ENCODE assay signal across 24 cellular contexts in the genomic region with DNA sequence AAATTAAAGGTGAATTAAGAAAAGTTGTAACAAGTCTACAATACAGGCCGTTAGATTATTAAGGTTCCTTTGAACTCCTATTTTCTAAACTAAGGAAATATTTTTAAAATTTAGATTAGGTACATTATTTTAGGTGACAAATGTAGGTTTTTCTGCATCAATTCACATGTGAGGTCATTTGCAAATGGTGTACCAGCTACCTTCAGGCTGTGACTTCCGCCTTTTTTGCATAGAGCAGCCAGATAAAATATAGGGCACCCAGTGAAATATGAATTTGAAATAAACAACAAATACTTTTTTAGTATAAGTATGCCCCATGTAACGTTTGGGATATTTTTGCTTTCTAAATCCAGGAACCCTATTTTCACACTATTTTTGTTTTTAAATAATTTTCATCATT.
DNase-seq lines count a peak whose midpoint lies in the region; ATAC-seq and TF ChIP-seq lines count a peak whose summit lies in the region.
"Had no signal": no experiment of that assay in that cellular context is flagged by ENCODE, and none has a peak within 500 bp of the region (broad histone marks: within the 10 kb centered on the region; RNA-seq: fewer than 3 reads in every experiment).

No MANE protein-coding gene starts in this region.

- ATAC-seq in GM19467 (IDR thresholded peaks at IDR 0.05; ENCODE audit: unreplicated experiment), result peak; percentile 37
- no peak for ATAC-seq in GM21825 (IDR thresholded peaks at IDR 0.05; ENCODE audit: unreplicated experiment)
- ATAC-seq: Panc1, SK-N-SH treated with all-trans-retinoic acid at 6 μM for 48 hours, T-cell had no signal

- DNase-seq in germinal center (ENCODE audit: low spot score) (peak; percentile 59), amygdala (lab: John Stamatoyannopoulos, UW) (no peak), GM19240 (ENCODE audit: insufficient read length, low spot score) (no peak), osteocyte (ENCODE audit: extremely low spot score, unreplicated experiment) (no peak)
- DNase-seq: Calu3; CD8-positive, alpha-beta memory T cell; EL; GF-D8; H7; KG1; NCI-H1048; NCI-H1417 treated with DMSO at 0.1 percent for 48 hours; NCI-H187 treated with DMSO at 0.1 percent for 48 hours; NCI-H2107; SIG-M5; T-cell had no signal

- peak overlapping the region; percentile 52 for H3K4me3 ChIP-seq in DOHH2 (ENCODE audit: low read length)
- H3K4me3 ChIP-seq in Loucy (ENCODE audit: low read length, poor library complexity, severe bottlenecking), result no peak overlapping the region

- H3K4me1 Mint-ChIP-seq in osteocyte (ENCODE audit: unreplicated experiment), result no peaks in the 10 kb centered on the region
- H3K4me1 Mint-ChIP-seq: CD8-positive, alpha-beta memory T cell had no signal

- H3K4me3 Mint-ChIP-seq in osteocyte (ENCODE audit: unreplicated experiment), result no peak overlapping the region
- H3K4me3 Mint-ChIP-seq: CD8-positive, alpha-beta memory T cell; T-cell; T-helper 2 cell treated with Interferon-gamma antibody and Interleukin-4, amounts not matched to agents 5 μg/mL and 100 μg/mL, for 36 hours had no signal

- no peak overlapping the region for H3K27ac Mint-ChIP-seq in osteocyte (ENCODE audit: unreplicated experiment)
- H3K27ac Mint-ChIP-seq: CD8-positive, alpha-beta memory T cell; T-cell; T-helper 2 cell treated with Interferon-gamma antibody and Interleukin-4, amounts not matched to agents 5 μg/mL and 100 μg/mL, for 36 hours had no signal

- peak overlapping the region; percentile 60 for H3K4me2 ChIP-seq in DOHH2 (ENCODE audit: low read length)
- peak overlapping the region; percentile 56 for H3K4me2 ChIP-seq in Loucy (ENCODE audit: low read depth, low read length, poor library complexity, severe bottlenecking)

- no peaks in the 10 kb centered on the region for H3K36me3 Mint-ChIP-seq in osteocyte (ENCODE audit: unreplicated experiment)
- H3K36me3 Mint-ChIP-seq: CD8-positive, alpha-beta memory T cell; T-cell had no signal

- no peaks in the 10 kb centered on the region for H3K27me3 Mint-ChIP-seq in osteocyte (ENCODE audit: unreplicated experiment)
- H3K27me3 Mint-ChIP-seq: T-cell had no signal

- H3K36me3 ChIP-seq in DOHH2 (ENCODE audit: control insufficient read depth, low read length) (peaks cover 19% of the 10 kb centered on the region; the same call in 1 of the 2 replicates), Loucy (ENCODE audit: insufficient read depth, low read length) (no peaks in the 10 kb centered on the region)

- H3K9me2 ChIP-seq in DOHH2 (replicated peaks; ENCODE audit: control insufficient read depth, low read length), result no peaks in the 10 kb centered on the region
- H3K9me2 ChIP-seq in Loucy (replicated peaks; ENCODE audit: low read depth, low read length), result no peaks in the 10 kb centered on the region

- H3K27me3 ChIP-seq in DOHH2 (ENCODE audit: control insufficient read depth, low read length) (no peaks in the 10 kb centered on the region), Loucy (ENCODE audit: insufficient read depth, low read length, poor library complexity, severe bottlenecking) (no peaks in the 10 kb centered on the region)

- H3K9me3 Mint-ChIP-seq in osteocyte (ENCODE audit: unreplicated experiment), result no peaks in the 10 kb centered on the region
- H3K9me3 Mint-ChIP-seq: T-cell; T-helper 2 cell treated with Interferon-gamma antibody and Interleukin-4, amounts not matched to agents 5 μg/mL and 100 μg/mL, for 36 hours had no signal

- H3K27ac ChIP-seq in DOHH2 (ENCODE audit: low read depth, low read length), result peak overlapping the region; percentile 96
- H3K27ac ChIP-seq: C4-2B had no signal

- H3K9ac ChIP-seq in Loucy (ENCODE audit: low read depth, low read length, poor library complexity, severe bottlenecking), result peak overlapping the region; percentile 35

- H3K4me1 ChIP-seq in DOHH2 (ENCODE audit: control insufficient read depth, low read length) (peaks cover 73% of the 10 kb centered on the region), Loucy (ENCODE audit: insufficient read depth, low read length, poor library complexity, severe bottlenecking) (peaks cover 46% of the 10 kb centered on the region)

- H3F3A ChIP-seq in DOHH2 (ENCODE audit: control insufficient read depth, insufficient read depth) (peaks cover 30% of the 10 kb centered on the region), Loucy (ENCODE audit: low read depth) (peaks cover 8% of the 10 kb centered on the region; the same call in 1 of the 2 replicates)

- no peak overlapping the region for H2AFZ ChIP-seq in Loucy (ENCODE audit: low read length)

- H4K20me1 ChIP-seq in DOHH2 (ENCODE audit: control insufficient read depth, insufficient read depth, low read depth, low read length) (no peaks in the 10 kb centered on the region), Loucy (ENCODE audit: insufficient read depth, low read length, poor library complexity, severe bottlenecking) (no peaks in the 10 kb centered on the region)

- H3K9me3 ChIP-seq in DOHH2 (ENCODE audit: control insufficient read depth, insufficient read depth, low read length), result no peaks in the 10 kb centered on the region
- no peaks in the 10 kb centered on the region for H3K9me3 ChIP-seq in Loucy (ENCODE audit: insufficient read depth, low read depth, low read length)

- TF ChIP-seq CTCF in DOHH2 (IDR thresholded peaks at IDR 0.05; ENCODE audit: low read depth, low read length, poor library complexity, severe bottlenecking) (no peak), Loucy (conservative IDR thresholded peaks at IDR 0.05; ENCODE audit: low read length) (no peak), osteocyte (IDR thresholded peaks at IDR 0.05) (no peak)

- no peaks in the 10 kb centered on the region for H3K79me2 ChIP-seq in DOHH2 (ENCODE audit: control insufficient read depth, low read length)
- no peaks in the 10 kb centered on the region for H3K79me2 ChIP-seq in Loucy (ENCODE audit: insufficient read depth, low read length)
